10 cellular contexts compared by ENCODE assay signal in the genomic region with DNA sequence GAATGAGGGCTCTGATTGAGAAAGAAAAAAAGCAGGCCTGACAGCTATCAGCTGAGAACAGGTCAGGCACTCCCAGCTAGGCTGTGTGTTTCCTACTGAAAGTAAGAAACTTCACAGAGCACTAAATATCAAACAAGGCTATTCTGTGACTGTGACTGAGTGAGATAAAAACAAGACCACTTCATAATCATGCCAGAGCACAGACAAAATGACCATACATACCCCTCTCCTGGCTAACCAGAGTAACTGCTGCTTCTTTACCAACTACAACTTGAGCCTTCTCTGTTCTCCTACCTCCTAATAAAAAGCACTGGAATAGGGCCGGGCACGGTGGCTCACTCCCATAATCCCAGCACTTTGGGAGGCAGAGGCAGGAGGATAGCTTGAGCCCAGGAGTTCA. TPM values are rescaled to one million over a fixed set of nuclear protein-coding genes. Genes with fewer than 3 reads are reported as not detected.
DNase-seq lines count a peak whose midpoint lies in the region; ATAC-seq and TF ChIP-seq lines count a peak whose summit lies in the region.
"Had no signal": no experiment of that assay in that cellular context is flagged by ENCODE, and none has a peak within 500 bp of the region (broad histone marks: within the 10 kb centered on the region; RNA-seq: fewer than 3 reads in every experiment).

No MANE protein-coding gene starts in this region.

- H3K9me3 Mint-ChIP-seq in activated T-helper 1 cell treated with anti-CD3 and anti-CD28 coated beads, Interleukin-12 subunit alpha, Interleukin-12 subunit beta, Interleukin-2, Interleukin-4 antibody, amounts not matched to agents 30 ng/mL and 10 ng/mL and 1 ng/mL, durations not matched to agents 14 hours and 24 hours and 36 hours, result no peaks in the 10 kb centered on the region
- H3K9me3 Mint-ChIP-seq: IgD-negative memory B cell had no signal

- H3K36me3 ChIP-seq in mucosa of descending colon (ENCODE audit: low read depth), result no peaks in the 10 kb centered on the region

- DNase-seq in EH (ENCODE audit: low read depth) (peak; percentile 39), mucosa of descending colon (no peak), globus pallidus (ENCODE audit: low spot score) (no peak), COR-L47 (lab: John Stamatoyannopoulos, UW) (no peak)
- DNase-seq in activated T-helper 1 cell treated with anti-CD3 and anti-CD28 coated beads, Interleukin-12 subunit alpha, Interleukin-12 subunit beta, Interleukin-2, Interleukin-4 antibody, amounts not matched to agents 30 ng/mL and 10 ng/mL and 1 ng/mL, durations not matched to agents 14 hours and 24 hours and 36 hours (ENCODE audit: low spot score), result no peak
- DNase-seq in NK-92 treated with Interleukin-12 subunit alpha and Interleukin-12 subunit beta, amount 100 ng/mL, for 24 hours (lab: John Stamatoyannopoulos, UW), result no peak
- DNase-seq: amniotic stem cell had no signal

- ATAC-seq in HG02938 (IDR thresholded peaks at IDR 0.05; ENCODE audit: unreplicated experiment), result peak; percentile 62
- peak; percentile 19 for ATAC-seq in mucosa of descending colon
- ATAC-seq in GM19328 (IDR thresholded peaks at IDR 0.05; ENCODE audit: unreplicated experiment), result no peak

- H3K4me3 ChIP-seq in mucosa of descending colon, result no peak overlapping the region

- H3K27me3 Mint-ChIP-seq in activated T-helper 1 cell treated with anti-CD3 and anti-CD28 coated beads, Interleukin-12 subunit alpha, Interleukin-12 subunit beta, Interleukin-2, Interleukin-4 antibody, amounts not matched to agents 30 ng/mL and 10 ng/mL and 1 ng/mL, durations not matched to agents 14 hours and 24 hours and 36 hours (ENCODE audit: insufficient read depth), result peaks cover 8% of the 10 kb centered on the region
- H3K27me3 Mint-ChIP-seq: IgD-negative memory B cell had no signal

- H3K9me3 ChIP-seq in mucosa of descending colon, result no peaks in the 10 kb centered on the region

- peak overlapping the region; percentile 49 for H3K4me3 Mint-ChIP-seq in activated T-helper 1 cell treated with anti-CD3 and anti-CD28 coated beads, Interleukin-12 subunit alpha, Interleukin-12 subunit beta, Interleukin-2, Interleukin-4 antibody, amounts not matched to agents 30 ng/mL and 10 ng/mL and 1 ng/mL, durations not matched to agents 14 hours and 24 hours and 36 hours
- H3K4me3 Mint-ChIP-seq: IgD-negative memory B cell had no signal

- no peak overlapping the region for H3K27ac Mint-ChIP-seq in activated T-helper 1 cell treated with anti-CD3 and anti-CD28 coated beads, Interleukin-12 subunit alpha, Interleukin-12 subunit beta, Interleukin-2, Interleukin-4 antibody, amounts not matched to agents 30 ng/mL and 10 ng/mL and 1 ng/mL, durations not matched to agents 14 hours and 24 hours and 36 hours
- H3K27ac Mint-ChIP-seq: IgD-negative memory B cell had no signal

- H3K4me1 Mint-ChIP-seq in activated T-helper 1 cell treated with anti-CD3 and anti-CD28 coated beads, Interleukin-12 subunit alpha, Interleukin-12 subunit beta, Interleukin-2, Interleukin-4 antibody, amounts not matched to agents 30 ng/mL and 10 ng/mL and 1 ng/mL, durations not matched to agents 14 hours and 24 hours and 36 hours (ENCODE audit: low read depth), result peaks cover 45% of the 10 kb centered on the region

- no peaks in the 10 kb centered on the region for H3K4me1 ChIP-seq in mucosa of descending colon (ENCODE audit: low read depth)

- intact Hi-C loops in activated T-helper 1 cell treated with anti-CD3 and anti-CD28 coated beads, Interleukin-12 subunit alpha, Interleukin-12 subunit beta, Interleukin-2, Interleukin-4 antibody, amounts not matched to agents 30 ng/mL and 10 ng/mL and 1 ng/mL, durations not matched to agents 14 hours and 24 hours and 36 hours (cut with micrococcal nuclease), result loop anchor here (1.0 to 2.0 kb wide), 2 partner anchors 19 to 36 kb away; a partner anchor contains a TSS
- intact Hi-C loops in mucosa of descending colon (cut with DNase I, micrococcal nuclease), result no loop called here

- peaks cover 2% of the 10 kb centered on the region for H3K36me3 Mint-ChIP-seq in activated T-helper 1 cell treated with anti-CD3 and anti-CD28 coated beads, Interleukin-12 subunit alpha, Interleukin-12 subunit beta, Interleukin-2, Interleukin-4 antibody, amounts not matched to agents 30 ng/mL and 10 ng/mL and 1 ng/mL, durations not matched to agents 14 hours and 24 hours and 36 hours (ENCODE audit: low read depth)
- H3K36me3 Mint-ChIP-seq: IgD-negative memory B cell had no signal

- TF ChIP-seq CTCF in mucosa of descending colon (IDR thresholded peaks at IDR 0.05), result no peak

RNA-seq across cellular contexts. Expression of a gene that starts 6.8 kb away (rescaled TPM):
- not detected in 2 replicates for total RNA-seq in activated T-helper 1 cell treated with anti-CD3 and anti-CD28 coated beads, Interleukin-12 subunit alpha, Interleukin-12 subunit beta, Interleukin-2, Interleukin-4 antibody, amounts not matched to agents 30 ng/mL and 10 ng/mL and 1 ng/mL, durations not matched to agents 14 hours and 24 hours and 36 hours
- total RNA-seq in mucosa of descending colon, result not detected

RNA-seq across cellular contexts. Expression of a gene that starts 35.5 kb away (rescaled TPM):
- 19.9 TPM in 2 replicates for total RNA-seq in activated T-helper 1 cell treated with anti-CD3 and anti-CD28 coated beads, Interleukin-12 subunit alpha, Interleukin-12 subunit beta, Interleukin-2, Interleukin-4 antibody, amounts not matched to agents 30 ng/mL and 10 ng/mL and 1 ng/mL, durations not matched to agents 14 hours and 24 hours and 36 hours
- 10 to 100 TPM; 26.1 to 37.7 (median 29.1) TPM for total RNA-seq in mucosa of descending colon

RNA-seq across cellular contexts. Expression of a gene that starts 44.9 kb away (rescaled TPM):
- total RNA-seq in activated T-helper 1 cell treated with anti-CD3 and anti-CD28 coated beads, Interleukin-12 subunit alpha, Interleukin-12 subunit beta, Interleukin-2, Interleukin-4 antibody, amounts not matched to agents 30 ng/mL and 10 ng/mL and 1 ng/mL, durations not matched to agents 14 hours and 24 hours and 36 hours, result 77.6 and 86.8 TPM in 2 replicates
- 10 to 100 TPM; 58.6 to 76.0 (median 68.2) TPM for total RNA-seq in mucosa of descending colon

RNA-seq across cellular contexts. Expression of a gene that starts 53.0 kb away (rescaled TPM):
- 30.7 and 32.5 TPM in 2 replicates for total RNA-seq in activated T-helper 1 cell treated with anti-CD3 and anti-CD28 coated beads, Interleukin-12 subunit alpha, Interleukin-12 subunit beta, Interleukin-2, Interleukin-4 antibody, amounts not matched to agents 30 ng/mL and 10 ng/mL and 1 ng/mL, durations not matched to agents 14 hours and 24 hours and 36 hours
- total RNA-seq in mucosa of descending colon, result 10 to 100 TPM; 19.9 to 27.5 (median 26.9) TPM
